28 cellular contexts compared by ENCODE assay signal in genomic region chr10:113069595-113069994, GRCh38.
DNase-seq lines count a peak whose midpoint lies in the region; ATAC-seq, FAIRE-seq and TF ChIP-seq lines count a peak whose summit lies in the region.
"Had no signal": no experiment of that assay in that cellular context is flagged by ENCODE, and none has a peak within 500 bp of the region (broad histone marks: within the 10 kb centered on the region; RNA-seq: fewer than 3 reads in every experiment).

No MANE protein-coding gene starts in this region.

- no peak overlapping the region for H3T11ph ChIP-seq in H9 (ENCODE audit: low read length)

- H4K8ac ChIP-seq in H9 (replicated peaks; ENCODE audit: insufficient read length, low read depth, low read length), result no peak overlapping the region

- peaks cover 12% of the 10 kb centered on the region; the same call in 1 of the 2 replicates for H3K79me2 ChIP-seq in H9 (ENCODE audit: insufficient read depth, low read length)
- peaks cover 19% of the 10 kb centered on the region for H3K79me2 ChIP-seq in astrocyte (ENCODE audit: insufficient read depth, low read length)

- no peak overlapping the region for H3K18ac ChIP-seq in H9 (ENCODE audit: insufficient read length, low read depth, low read length)

- no peak overlapping the region for H3K23ac ChIP-seq in H9 (ENCODE audit: insufficient read length, low read depth, low read length)

- no peaks in the 10 kb centered on the region for H3K36me3 ChIP-seq in astrocyte (ENCODE audit: insufficient read depth, low read length)
- H3K36me3 ChIP-seq: adrenal gland, neural progenitor cell, vagina had no signal

- TF ChIP-seq CTCF in H9 (conservative IDR thresholded peaks at IDR 0.05), result no peak
- TF ChIP-seq CTCF in astrocyte (IDR thresholded peaks at IDR 0.05; ENCODE audit: insufficient read depth, low read depth, low read length), result peak; percentile 10
- TF ChIP-seq CTCF in fibroblast of pulmonary artery (IDR thresholded peaks at IDR 0.05; ENCODE audit: low read length, missing control alignments), result no peak
- TF ChIP-seq CTCF in progenitor cell of endocrine pancreas (IDR thresholded peaks at IDR 0.05; ENCODE audit: unreplicated experiment), result no peak

- H3K27ac Mint-ChIP-seq in H9 (peak overlapping the region in 2 of 3 experiments; percentile 26 to 30; a peak in 3 of 7 replicates), astrocyte (ENCODE audit: unreplicated experiment) (peak overlapping the region; percentile 88), progenitor cell of endocrine pancreas (peak overlapping the region; percentile 43)
- H3K27ac Mint-ChIP-seq in activated CD4-positive, alpha-beta memory T cell treated with anti-CD3 and anti-CD28 coated beads for 36 hours, result no peak overlapping the region
- H3K27ac Mint-ChIP-seq: GM23338, neural progenitor cell had no signal

- peaks cover 17% of the 10 kb centered on the region for H3K79me1 ChIP-seq in H9 (ENCODE audit: insufficient read depth, low read depth, low read length, poor library complexity, severe bottlenecking)

- CTCF ChIA-PET in activated CD4-positive, alpha-beta memory T cell treated with anti-CD3 and anti-CD28 coated beads for 36 hours (lab: Charles Lee), result no interaction called here

- intact Hi-C loops in activated CD4-positive, alpha-beta memory T cell treated with anti-CD3 and anti-CD28 coated beads for 36 hours (cut with micrococcal nuclease), result no loop called here

- H3K4me1 ChIP-seq in H9 (ENCODE audit: insufficient read depth, low read length) (peaks cover 4% of the 10 kb centered on the region; the same call in 1 of the 2 replicates), astrocyte (ENCODE audit: insufficient read depth, low read length) (peaks cover 32% of the 10 kb centered on the region)
- H3K4me1 ChIP-seq: neural progenitor cell had no signal

- no peaks in the 10 kb centered on the region for H3K9me3 Mint-ChIP-seq in H9
- H3K9me3 Mint-ChIP-seq in astrocyte (ENCODE audit: unreplicated experiment), result peaks cover 3% of the 10 kb centered on the region
- H3K9me3 Mint-ChIP-seq in progenitor cell of endocrine pancreas (ENCODE audit: low read depth), result no peaks in the 10 kb centered on the region
- H3K9me3 Mint-ChIP-seq in activated CD4-positive, alpha-beta memory T cell treated with anti-CD3 and anti-CD28 coated beads for 36 hours, result no peaks in the 10 kb centered on the region
- H3K9me3 Mint-ChIP-seq: central memory CD8-positive, alpha-beta T cell; GM23338; neural progenitor cell had no signal

- H2BK15ac ChIP-seq in H9 (ENCODE audit: low read depth, low read length), result no peak overlapping the region

- no CpG with 5 or more reads among the region's 7 CpGs for WGBS in H9 (ENCODE audit: extremely low coverage, insufficient read length, low lambda C conversion rate)

- H3K4me3 ChIP-seq in astrocyte (ENCODE audit: insufficient read depth, low read depth, low read length), result no peak overlapping the region
- H3K4me3 ChIP-seq in fibroblast of pulmonary artery (replicated peaks; ENCODE audit: low read depth, low read length), result no peak overlapping the region
- H3K4me3 ChIP-seq: adrenal gland, GM23338, mucosa of descending colon, neural progenitor cell, vagina had no signal

- no peak overlapping the region for H3K14ac ChIP-seq in H9 (ENCODE audit: insufficient read depth, low read length)

- H2AK5ac ChIP-seq in H9 (ENCODE audit: insufficient read length, low read length), result no peak overlapping the region

- H2BK5ac ChIP-seq in H9 (ENCODE audit: insufficient read length, low read length), result no peak overlapping the region

- no peak overlapping the region for H3K4ac ChIP-seq in H9 (ENCODE audit: low read depth, low read length)

- H3K4me2 ChIP-seq in H9 (ENCODE audit: insufficient read depth, insufficient read length, low read length), result no peak overlapping the region
- H3K4me2 ChIP-seq in astrocyte (ENCODE audit: low read length), result peak overlapping the region; percentile 17
- H3K4me2 ChIP-seq: GM23338, neural progenitor cell had no signal

- DNase-seq in H9 (no peak), astrocyte (ENCODE audit: low read depth) (peak; percentile 95), fibroblast of pulmonary artery (ENCODE audit: low read depth) (peak; percentile 53), progenitor cell of endocrine pancreas (ENCODE audit: low spot score, unreplicated experiment) (no peak), LoVo (ENCODE audit: low spot score) (no peak), GM19239 (ENCODE audit: insufficient read length, low spot score) (no peak)
- DNase-seq in activated CD4-positive, alpha-beta memory T cell treated with anti-CD3 and anti-CD28 coated beads for 36 hours, result no peak
- DNase-seq: activated CD4-positive, alpha-beta T cell treated with anti-CD3 and anti-CD28 coated beads, Interleukin-2, amount 50 U/mL, for 48 hours; activated gamma-delta T cell; adrenal gland; effector CD8-positive, alpha-beta T cell; KG1; mucosa of descending colon; NCI-H187 treated with DMSO at 0.1 percent for 48 hours; NCI-H2227 treated with DMSO at 0.1 percent for 48 hours; NCI-H774; retina; stimulated activated CD8-positive, alpha-beta memory T cell treated with anti-CD3 and anti-CD28 coated beads, Interleukin-4, amount 100 ng/mL, for 48 hours; T-helper 2 cell; WERI-Rb-1 had no signal

- H3K9me3 ChIP-seq in H9 (ENCODE audit: control insufficient read depth, low read depth, low read length) (no peaks in the 10 kb centered on the region), astrocyte (ENCODE audit: insufficient read depth, low read depth, low read length) (no peaks in the 10 kb centered on the region)
- H3K9me3 ChIP-seq: adrenal gland, mucosa of descending colon, vagina had no signal

- H2BK20ac ChIP-seq in H9 (ENCODE audit: low read depth, low read length, poor library complexity, severe bottlenecking), result no peak overlapping the region

- no peaks in the 10 kb centered on the region for H4K20me1 ChIP-seq in H9 (ENCODE audit: control insufficient read depth, insufficient read depth, insufficient read length)
- peaks cover 10% of the 10 kb centered on the region for H4K20me1 ChIP-seq in astrocyte (ENCODE audit: insufficient read depth, low read length)

- H3K56ac ChIP-seq in H9 (ENCODE audit: insufficient read length, low read depth, low read length), result no peak overlapping the region

- no peak overlapping the region for H4K5ac ChIP-seq in H9 (ENCODE audit: insufficient read length, low read depth, low read length)

- peaks cover 34 to 46% of the 10 kb centered on the region in 2 experiments for H3K4me1 Mint-ChIP-seq in H9
- H3K4me1 Mint-ChIP-seq in astrocyte (ENCODE audit: low read depth, unreplicated experiment), result peaks cover 55% of the 10 kb centered on the region
- H3K4me1 Mint-ChIP-seq in progenitor cell of endocrine pancreas (ENCODE audit: low read depth), result peaks cover 32% of the 10 kb centered on the region
- no peaks in the 10 kb centered on the region for H3K4me1 Mint-ChIP-seq in activated CD4-positive, alpha-beta memory T cell treated with anti-CD3 and anti-CD28 coated beads for 36 hours (ENCODE audit: low read depth)

- H3K27ac ChIP-seq in H9 (ENCODE audit: insufficient read length, low read depth, low read length) (no peak overlapping the region), astrocyte (ENCODE audit: low read depth, low read length) (peak overlapping the region; percentile 37)
- H3K27ac ChIP-seq: adrenal gland, C4-2B, neural progenitor cell, vagina, WERI-Rb-1 had no signal

- no peaks in the 10 kb centered on the region for H3K27me3 Mint-ChIP-seq in H9 (ENCODE audit: low read depth)
- H3K27me3 Mint-ChIP-seq in astrocyte (ENCODE audit: low read depth, unreplicated experiment), result no peaks in the 10 kb centered on the region
- H3K27me3 Mint-ChIP-seq in progenitor cell of endocrine pancreas, result no peaks in the 10 kb centered on the region
- no peaks in the 10 kb centered on the region for H3K27me3 Mint-ChIP-seq in activated CD4-positive, alpha-beta memory T cell treated with anti-CD3 and anti-CD28 coated beads for 36 hours
- H3K27me3 Mint-ChIP-seq: central memory CD8-positive, alpha-beta T cell had no signal

- FAIRE-seq in astrocyte (lab: Jason Lieb, UNC) (no peak), GM19239 (lab: Jason Lieb, UNC) (no peak)
- FAIRE-seq: G401.6 had no signal

- H2AFZ ChIP-seq in H9 (ENCODE audit: low read length), result no peak overlapping the region
- no peak overlapping the region for H2AFZ ChIP-seq in astrocyte (ENCODE audit: low read depth, low read length)
- H2AFZ ChIP-seq: GM23338, neural progenitor cell had no signal

- no peak overlapping the region for H2BK12ac ChIP-seq in H9 (ENCODE audit: insufficient read length, low read depth, low read length)

- no peak overlapping the region for H2BK120ac ChIP-seq in H9 (ENCODE audit: low read depth, low read length, poor library complexity, severe bottlenecking)

- no peak for ATAC-seq in HG03565 (IDR thresholded peaks at IDR 0.05; ENCODE audit: unreplicated experiment)
- ATAC-seq: GM23338, left lobe of liver, mucosa of descending colon had no signal

- no peak overlapping the region for H3K4me3 Mint-ChIP-seq in H9
- no peak overlapping the region for H3K4me3 Mint-ChIP-seq in astrocyte (ENCODE audit: unreplicated experiment)
- H3K4me3 Mint-ChIP-seq in progenitor cell of endocrine pancreas (ENCODE audit: low read depth), result no peak overlapping the region
- H3K4me3 Mint-ChIP-seq in activated CD4-positive, alpha-beta memory T cell treated with anti-CD3 and anti-CD28 coated beads for 36 hours, result no peak overlapping the region
- H3K4me3 Mint-ChIP-seq: central memory CD8-positive, alpha-beta T cell; GM23338; neural progenitor cell had no signal

- H3K36me3 Mint-ChIP-seq in H9 (ENCODE audit: insufficient read depth in 1 of 3, low read depth in 3 of 3) (peaks cover 17 to 32% (median 32%) of the 10 kb centered on the region in 3 experiments), astrocyte (ENCODE audit: low read depth, unreplicated experiment) (peaks cover 17% of the 10 kb centered on the region), progenitor cell of endocrine pancreas (ENCODE audit: insufficient read depth) (peaks cover 16% of the 10 kb centered on the region)
- H3K36me3 Mint-ChIP-seq in activated CD4-positive, alpha-beta memory T cell treated with anti-CD3 and anti-CD28 coated beads for 36 hours, result no peaks in the 10 kb centered on the region

- POLR2A ChIA-PET in activated CD4-positive, alpha-beta memory T cell treated with anti-CD3 and anti-CD28 coated beads for 36 hours (lab: Charles Lee), result no interaction called here

- H3K9ac ChIP-seq in H9 (ENCODE audit: extremely low read depth, insufficient read length, low read length), result no peak overlapping the region
- H3K9ac ChIP-seq in astrocyte (ENCODE audit: low read length), result no peak overlapping the region
- H3K9ac ChIP-seq: neural progenitor cell had no signal

- no peak overlapping the region for H4K91ac ChIP-seq in H9 (ENCODE audit: insufficient read length, low read depth, low read length)

- H3K23me2 ChIP-seq in H9 (ENCODE audit: insufficient read length, low read depth, low read length, poor library complexity, severe bottlenecking), result no peaks in the 10 kb centered on the region

- no peaks in the 10 kb centered on the region for H3K27me3 ChIP-seq in H9 (ENCODE audit: insufficient read depth, low read length)
- H3K27me3 ChIP-seq in astrocyte (ENCODE audit: insufficient read depth, low read length), result no peaks in the 10 kb centered on the region
- H3K27me3 ChIP-seq: adrenal gland, neural progenitor cell, vagina had no signal

Comparison
In these comparisons a context has a peak if more than half of its experiments do, and no peak if none do; other contexts are left out.
1. DNase-seq: peak in astrocyte (single experiment) and fibroblast of pulmonary artery (single experiment); none in H9 (single experiment), progenitor cell of endocrine pancreas (single experiment), LoVo (single experiment), GM19239 (single experiment) and activated CD4-positive, alpha-beta memory T cell treated with anti-CD3 and anti-CD28 coated beads for 36 hours (single experiment).